16 cellular contexts compared by ENCODE assay signal in genomic region chr16:10968509-10968908, GRCh38. TPM values are rescaled to one million over a fixed set of nuclear protein-coding genes. Genes with fewer than 3 reads are reported as not detected.
DNase-seq lines count a peak whose midpoint lies in the region; ATAC-seq and TF ChIP-seq lines count a peak whose summit lies in the region.
"Had no signal": no experiment of that assay in that cellular context is flagged by ENCODE, and none has a peak within 500 bp of the region (broad histone marks: within the 10 kb centered on the region; RNA-seq: fewer than 3 reads in every experiment).

No MANE protein-coding gene starts in this region.

- no peaks in the 10 kb centered on the region for H3K27me3 ChIP-seq in BJ (ENCODE audit: control insufficient read depth, insufficient read depth, low read length)

- CTCF ChIA-PET in BJ (lab: Yijun Ruan, JAX) (interaction anchor here (1.6 to 11.2 kb wide), 3 partner anchors 16 to 410 kb away, joined by 4 to 209 read pairs (median 4); partner anchors contain the start of gene SOCS1), WTC11 (lab: Charles Lee) (interaction anchor here (0.6 to 2.8 kb wide), 5 partner anchors 15 to 418 kb away, joined by 3 to 17 read pairs (median 4); partner anchors contain the start of gene SOCS1)

- H3K4me3 Mint-ChIP-seq in T-helper 2 cell treated with Interferon-gamma antibody and Interleukin-4, amounts not matched to agents 5 μg/mL and 100 μg/mL, for 36 hours: no peak overlapping the region
- no peak overlapping the region for H3K4me3 Mint-ChIP-seq in WTC11
- no peak overlapping the region for H3K4me3 Mint-ChIP-seq in memory B cell
- H3K4me3 Mint-ChIP-seq: CD4-positive, alpha-beta T cell had no signal

- peaks cover 2% of the 10 kb centered on the region for H3K36me3 ChIP-seq in BJ (ENCODE audit: control insufficient read depth, insufficient read depth, low read length)

- ATAC-seq in WTC11 (no peak), memory B cell (ENCODE audit: low read depth) (no peak)

- TF ChIP-seq CTCF in BJ (IDR thresholded peaks at IDR 0.05; ENCODE audit: insufficient read depth, low read depth, low read length): 0 out of 2 replicates have a peak, but pooled peaks have one; percentile 6
- no peak for TF ChIP-seq CTCF in WTC11 (IDR thresholded peaks at IDR 0.05)

- POLR2A ChIA-PET in BJ (lab: Charles Lee): no interaction called here
- POLR2A ChIA-PET in WTC11 (lab: Charles Lee): interaction anchor here (1.3 kb wide), 1 partner anchor 97 kb away, joined by 3 read pairs; no protein-coding TSS in a partner anchor

- H3K27ac Mint-ChIP-seq in T-helper 2 cell treated with Interferon-gamma antibody and Interleukin-4, amounts not matched to agents 5 μg/mL and 100 μg/mL, for 36 hours: peak overlapping the region; percentile 45
- H3K27ac Mint-ChIP-seq in WTC11: peak overlapping the region; percentile 73; the same call in 1 of the 2 replicates
- peak overlapping the region; percentile 95 for H3K27ac Mint-ChIP-seq in memory B cell
- H3K27ac Mint-ChIP-seq: CD4-positive, alpha-beta T cell had no signal

- no peak for DNase-seq in T-helper 2 cell treated with Interferon-gamma antibody and Interleukin-4, amounts not matched to agents 5 μg/mL and 100 μg/mL, for 36 hours (ENCODE audit: low spot score)
- DNase-seq in T-helper 2 cell (no peak), BJ (ENCODE audit: low read depth) (no peak), WTC11 (ENCODE audit: low spot score) (no peak), memory B cell (ENCODE audit: low spot score in 2 of 2) (no peak), NCI-H69 (lab: John Stamatoyannopoulos, UW) (no peak), NCI-H524 (lab: John Stamatoyannopoulos, UW) (no peak)
- no peak for DNase-seq in stimulated activated naive CD4-positive, alpha-beta T cell treated with Interleukin-2 at 50 U/mL for 16 hours (lab: John Stamatoyannopoulos, UW)
- DNase-seq: Caco-2; CD4-positive, alpha-beta T cell; KBM-7; NCI-H1105 treated with DMSO at 0.1 percent for 48 hours; NCI-H1694 treated with DMSO at 0.1 percent for 48 hours; NCI-H82; OCI-M1; SHP77 treated with DMSO at 0.1 percent for 48 hours had no signal

- H3K36me3 Mint-ChIP-seq in T-helper 2 cell treated with Interferon-gamma antibody and Interleukin-4, amounts not matched to agents 5 μg/mL and 100 μg/mL, for 36 hours (ENCODE audit: low read depth): peaks cover 45% of the 10 kb centered on the region
- H3K36me3 Mint-ChIP-seq in WTC11 (no peaks in the 10 kb centered on the region; the same call in 1 of the 2 replicates), memory B cell (peaks cover 31% of the 10 kb centered on the region)

- no peaks in the 10 kb centered on the region for H3K27me3 Mint-ChIP-seq in T-helper 2 cell treated with Interferon-gamma antibody and Interleukin-4, amounts not matched to agents 5 μg/mL and 100 μg/mL, for 36 hours (ENCODE audit: low read depth)
- H3K27me3 Mint-ChIP-seq in WTC11 (ENCODE audit: low read depth): no peaks in the 10 kb centered on the region
- no peaks in the 10 kb centered on the region for H3K27me3 Mint-ChIP-seq in memory B cell
- H3K27me3 Mint-ChIP-seq: CD4-positive, alpha-beta T cell had no signal

- H3K9me3 Mint-ChIP-seq in T-helper 2 cell treated with Interferon-gamma antibody and Interleukin-4, amounts not matched to agents 5 μg/mL and 100 μg/mL, for 36 hours: peaks cover 5% of the 10 kb centered on the region
- H3K9me3 Mint-ChIP-seq in WTC11: no peaks in the 10 kb centered on the region
- H3K9me3 Mint-ChIP-seq in memory B cell: no peaks in the 10 kb centered on the region
- H3K9me3 Mint-ChIP-seq: CD4-positive, alpha-beta T cell had no signal

- no peak overlapping the region for H3K4me3 ChIP-seq in BJ (ENCODE audit: low read depth, low read length)

- H3K4me1 Mint-ChIP-seq in T-helper 2 cell treated with Interferon-gamma antibody and Interleukin-4, amounts not matched to agents 5 μg/mL and 100 μg/mL, for 36 hours (ENCODE audit: low read depth): peaks cover 77% of the 10 kb centered on the region
- H3K4me1 Mint-ChIP-seq in WTC11 (peaks cover 9% of the 10 kb centered on the region), memory B cell (peaks cover 29% of the 10 kb centered on the region)

TF ChIP-seq in WTC11, 78 proteins besides CTCF, POLR2A, EP300 and RAD21:
- TF ChIP-seq ELF4 (CRISPR knock-in tag; IDR thresholded peaks at IDR 0.05; ENCODE audit: low read depth): no peak
- TF ChIP-seq ZNF121 (CRISPR knock-in tag; IDR thresholded peaks at IDR 0.05): no peak
- no peak for TF ChIP-seq SP1 (CRISPR knock-in tag; conservative IDR thresholded peaks at IDR 0.05)
- no peak for TF ChIP-seq IRF2 (CRISPR knock-in tag; IDR thresholded peaks at IDR 0.05; ENCODE audit: borderline replicate concordance, low read depth)
- no peak for TF ChIP-seq ETV6 (CRISPR knock-in tag; IDR thresholded peaks at IDR 0.05)
- no peak for TF ChIP-seq ZNF396 (CRISPR knock-in tag; IDR thresholded peaks at IDR 0.05; ENCODE audit: borderline replicate concordance)
- TF ChIP-seq HMGA2 (CRISPR knock-in tag; IDR thresholded peaks at IDR 0.05): no peak
- no peak for TF ChIP-seq ZNF138 (CRISPR knock-in tag; conservative IDR thresholded peaks at IDR 0.05)
- no peak for TF ChIP-seq TEAD1 (CRISPR knock-in tag; IDR thresholded peaks at IDR 0.05)
- TF ChIP-seq ATF1 (CRISPR knock-in tag; IDR thresholded peaks at IDR 0.05): no peak
- TF ChIP-seq ERG (CRISPR knock-in tag; IDR thresholded peaks at IDR 0.05): no peak
- no peak for TF ChIP-seq CREM (CRISPR knock-in tag; IDR thresholded peaks at IDR 0.05)
- TF ChIP-seq FOXP4 (CRISPR knock-in tag; IDR thresholded peaks at IDR 0.05): no peak
- no peak for TF ChIP-seq NFE2L1 (CRISPR knock-in tag; IDR thresholded peaks at IDR 0.05)

RNA-seq across cellular contexts. Expression of gene CLEC16A, which starts 24.1 kb away (rescaled TPM):
- 7.7 and 8.7 TPM in 2 replicates for polyA plus RNA-seq in BJ (2011; rRNA removed)
- polyA minus RNA-seq in BJ (2011; rRNA and poly(A)+ RNA removed): 24.7 and 44.1 TPM in 2 replicates
- 14.4 to 16.0 TPM (median 15.4 TPM) in 3 replicates for total RNA-seq in WTC11 (2021)

RNA-seq across cellular contexts. Expression of gene DEXI, which starts 26.2 kb away (rescaled TPM):
- polyA plus RNA-seq in BJ (2011; rRNA removed): 32.7 and 55.2 TPM in 2 replicates
- 17.3 and 23.4 TPM in 2 replicates for polyA minus RNA-seq in BJ (2011; rRNA and poly(A)+ RNA removed)
- total RNA-seq in WTC11 (2021): 33.7 to 42.1 TPM (median 37.7 TPM) in 3 replicates

Comparison
In these comparisons a context has a peak if more than half of its experiments do, and no peak if none do; other contexts are left out.
1. H3K27ac Mint-ChIP-seq: peak in every context shown above with its lines; median percentile 95 in memory B cell; 73 in WTC11; 45 in T-helper 2 cell treated with Interferon-gamma antibody and Interleukin-4, amounts not matched to agents 5 μg/mL and 100 μg/mL, for 36 hours.